In genomic region chr18:59640721-59641120, GRCh38 we compare ENCODE assay signal across 30 cellular contexts.
"Had no signal": no experiment of that assay in that cellular context is flagged by ENCODE, and none has a peak within 500 bp of the region (broad histone marks: within the 10 kb centered on the region; RNA-seq: fewer than 3 reads in every experiment).

No MANE protein-coding gene starts in this region.

- H3K4me2 ChIP-seq: neural progenitor cell had no signal

- H3K27ac ChIP-seq: left lung, lower lobe of right lung, neural progenitor cell, neutrophil, pancreas, prostate gland, skin epidermis, stomach, testis, thyroid gland, transverse colon, upper lobe of left lung, vagina had no signal

- H3K4me3 ChIP-seq: left lung, lower lobe of right lung, neural progenitor cell, pancreas, prostate gland, skin epidermis, stomach, testis, thyroid gland, transverse colon, upper lobe of left lung, vagina had no signal

- H3K9me3 ChIP-seq: left lung, lower lobe of right lung, neutrophil, pancreas, prostate gland, stomach, testis, thyroid gland, transverse colon, upper lobe of left lung, vagina had no signal

- H3K36me3 ChIP-seq: left lung, lower lobe of right lung, neural progenitor cell, neutrophil, pancreas, prostate gland, stomach, thyroid gland, transverse colon, upper lobe of left lung, vagina had no signal

- H3K27me3 ChIP-seq: left lung, neural progenitor cell, neutrophil, stomach, testis, thyroid gland, transverse colon, upper lobe of left lung, vagina had no signal

- H3K4me1 ChIP-seq: left lung, lower lobe of right lung, pancreas, prostate gland, stomach, testis, thyroid gland, transverse colon, upper lobe of left lung, vagina had no signal

- DNase-seq: kidney; left colon; left lung; lower lobe of right lung; mammary epithelial cell; mesenchymal stem cell; naive B cell; natural killer cell; nephron progenitor cell; occipital lobe; pancreas; posterior cingulate gyrus; retina; right cardiac atrium; stimulated activated CD4-positive, alpha-beta T cell treated with anti-CD3 and anti-CD28 coated beads, Interleukin-12 subunit alpha, Interleukin-12 subunit beta, amount 100 ng/mL, for 4 hours; stimulated activated CD4-positive, alpha-beta T cell treated with anti-CD3 and anti-CD28 coated beads, Interleukin-15, amount 100 ng/mL, for 24 hours; stimulated activated CD4-positive, alpha-beta T cell treated with anti-CD3 and anti-CD28 coated beads, Interleukin-2, amount 100 ng/mL, for 24 hours; stimulated activated CD4-positive, alpha-beta T cell treated with anti-CD3 and anti-CD28 coated beads, Interleukin-4, amount 100 ng/mL, for 1 hour; stimulated activated naive B cell treated with anti-CD40 and anti-IgM and Interleukin-4, amounts not matched to agents 10 μg/mL and 1 μg/mL and 100 μg/mL, for 72 hours; stimulated activated naive CD8-positive, alpha-beta T cell treated with anti-CD3 and anti-CD28 coated beads, Interleukin-15, Interleukin-2, amounts not matched to agents 100 U/mL and 50 U/mL, for 24 hours; stomach; testis; thyroid gland; transverse colon; upper lobe of left lung had no signal

- H2AFZ ChIP-seq: neural progenitor cell had no signal
